9 cellular contexts compared by ENCODE assay signal in the genomic region with DNA sequence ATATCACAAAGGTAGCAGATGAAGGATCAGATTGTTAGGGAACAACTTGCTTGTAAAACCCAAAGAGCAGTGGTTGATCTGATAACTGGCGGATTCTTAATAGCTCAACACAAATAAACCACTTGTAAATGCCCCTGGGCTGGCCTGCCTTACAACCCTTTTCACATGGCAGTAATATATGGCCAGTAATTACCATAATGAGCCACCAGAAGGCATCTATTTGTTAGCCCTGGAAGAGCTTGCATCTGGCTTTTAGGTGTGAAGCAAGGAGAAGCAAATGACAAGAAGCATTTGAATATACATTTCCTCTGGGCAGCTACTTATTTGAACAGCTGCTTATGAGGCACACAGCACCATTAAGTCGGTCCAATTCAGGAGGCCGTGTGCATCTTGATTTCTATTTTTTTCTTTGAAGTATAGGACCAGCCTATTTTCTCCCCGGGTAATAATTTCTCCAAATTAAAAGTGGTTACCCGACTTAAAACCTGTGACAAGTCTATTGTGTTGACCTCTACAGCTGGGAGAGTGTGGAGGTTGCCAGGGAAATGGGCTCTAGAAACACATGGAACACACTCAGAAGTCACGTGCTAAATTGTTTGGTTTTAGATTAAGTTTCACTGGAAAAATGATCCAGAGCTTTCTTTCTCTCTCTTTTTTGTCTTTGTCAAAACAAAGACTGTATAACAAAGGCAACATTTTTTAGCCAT.
A peak's percentile ranks its signal among the peaks of the same experiment; 100 is the strongest.
DNase-seq lines count a peak whose midpoint lies in the region; ATAC-seq and TF ChIP-seq lines count a peak whose summit lies in the region.
"Had no signal": no experiment of that assay in that cellular context is flagged by ENCODE, and none has a peak within 500 bp of the region (broad histone marks: within the 10 kb centered on the region; RNA-seq: fewer than 3 reads in every experiment).

No MANE protein-coding gene starts in this region.

- peak; percentile 18 for TF ChIP-seq CTCF in liver (IDR thresholded peaks at IDR 0.05; ENCODE audit: low read depth, low read length, missing input control)
- no peak for TF ChIP-seq CTCF in natural killer cell (IDR thresholded peaks at IDR 0.05)

- no peaks in the 10 kb centered on the region for H3K9me3 ChIP-seq in liver (ENCODE audit: control insufficient read depth in 4 of 4, low read length in 3 of 4)

- DNase-seq in ELF-1 (ENCODE audit: low read depth, low spot score) (peak; percentile 91), NCI-H1436 (lab: John Stamatoyannopoulos, UW) (peak; percentile 96), SHP77 (lab: John Stamatoyannopoulos, UW) (peak; percentile 78 to 86), natural killer cell (no peak)
- DNase-seq in activated T-cell treated with anti-CD3 and anti-CD28 coated beads, Interleukin-2, amount 50 U/mL, for 24 hours = no peak
- DNase-seq: stimulated activated CD4-positive, alpha-beta T cell treated with anti-CD3 and anti-CD28 coated beads, Interleukin-15, amount 100 ng/mL, for 24 hours had no signal

- 57% methylated on average over 6 of the region's 6 CpGs for WGBS in liver

- no peak overlapping the region for H3K9ac ChIP-seq in liver (ENCODE audit: low read depth in 1 of 2, low read length in 2 of 2)

- H3K36me3 Mint-ChIP-seq in natural killer cell = no peaks in the 10 kb centered on the region
- no peaks in the 10 kb centered on the region for H3K36me3 Mint-ChIP-seq in activated T-cell treated with anti-CD3 and anti-CD28 coated beads, Interleukin-2, amount 50 U/mL, for 24 hours (ENCODE audit: low read depth)

- H3K36me3 ChIP-seq in liver (ENCODE audit: control insufficient read depth in 4 of 4, insufficient read depth in 3 of 4, low read depth in 1 of 4, low read length in 3 of 4) = no peaks in the 10 kb centered on the region

- peak; percentile 3 to 56 for TF ChIP-seq RAD21 in liver (IDR thresholded peaks at IDR 0.05)

- H3K4me3 Mint-ChIP-seq in natural killer cell = no peak overlapping the region
- H3K4me3 Mint-ChIP-seq in activated T-cell treated with anti-CD3 and anti-CD28 coated beads, Interleukin-2, amount 50 U/mL, for 24 hours = no peak overlapping the region

- H3K4me1 Mint-ChIP-seq in natural killer cell = no peaks in the 10 kb centered on the region
- no peaks in the 10 kb centered on the region for H3K4me1 Mint-ChIP-seq in activated T-cell treated with anti-CD3 and anti-CD28 coated beads, Interleukin-2, amount 50 U/mL, for 24 hours (ENCODE audit: low read depth)

- H3K27me3 ChIP-seq in liver (ENCODE audit: control insufficient read depth in 4 of 4, insufficient read depth in 4 of 4, low read length in 3 of 4) = no peaks in the 10 kb centered on the region

- intact Hi-C loops in natural killer cell (cut with micrococcal nuclease) = loop anchor here (5.0 kb wide), 1 partner anchor 431 kb away; no protein-coding TSS in a partner anchor

- ATAC-seq in natural killer cell = no peak
- ATAC-seq in GM18873 (IDR thresholded peaks at IDR 0.05; ENCODE audit: low FRiP score, unreplicated experiment) = no peak
- no peak for ATAC-seq in GM18868 (IDR thresholded peaks at IDR 0.05; ENCODE audit: unreplicated experiment)

- no peaks in the 10 kb centered on the region for H3K9me3 Mint-ChIP-seq in natural killer cell
- H3K9me3 Mint-ChIP-seq in activated T-cell treated with anti-CD3 and anti-CD28 coated beads, Interleukin-2, amount 50 U/mL, for 24 hours = no peaks in the 10 kb centered on the region

- H3K4me1 ChIP-seq in liver (ENCODE audit: control insufficient read depth in 4 of 4, insufficient read depth in 4 of 4, low read length in 3 of 4) = peaks cover 0 to 18% (median 5%) of the 10 kb centered on the region in 4 donors

- H3K27ac Mint-ChIP-seq in natural killer cell = no peak overlapping the region
- no peak overlapping the region for H3K27ac Mint-ChIP-seq in activated T-cell treated with anti-CD3 and anti-CD28 coated beads, Interleukin-2, amount 50 U/mL, for 24 hours

- H3K27me3 Mint-ChIP-seq in natural killer cell (ENCODE audit: low read depth in 2 of 2) = peaks cover 16 to 36% of the 10 kb centered on the region in 2 donors
- H3K27me3 Mint-ChIP-seq in activated T-cell treated with anti-CD3 and anti-CD28 coated beads, Interleukin-2, amount 50 U/mL, for 24 hours = peaks cover 11% of the 10 kb centered on the region

- H3K27ac ChIP-seq in liver (ENCODE audit: low read depth in 1 of 2, low read length in 2 of 2) = no peak overlapping the region

- no peak overlapping the region for H3K4me3 ChIP-seq in liver (ENCODE audit: low read depth in 1 of 3, low read length in 3 of 3)

TF ChIP-seq in liver, 16 proteins besides CTCF, POLR2A, EP300 and RAD21:
- peak in 1 of 2 donors; percentile 12 for TF ChIP-seq HNF4A (conservative IDR thresholded peaks at IDR 0.05)
- TF ChIP-seq, protein P1, sequence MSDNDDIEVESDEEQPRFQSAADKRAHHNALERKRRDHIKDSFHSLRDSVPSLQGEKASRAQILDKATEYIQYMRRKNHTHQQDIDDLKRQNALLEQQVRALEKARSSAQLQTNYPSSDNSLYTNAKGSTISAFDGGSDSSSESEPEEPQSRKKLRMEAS (IDR thresholded peaks at IDR 0.05) = peak; percentile 80
- TF ChIP-seq SP1 (IDR thresholded peaks at IDR 0.05) = no peak
TF ChIP-seq in liver: peak in this region for 2.

Comparison
In these comparisons a context has a peak if more than half of its experiments do, and no peak if none do; other contexts are left out.
1. DNase-seq: peak in ELF-1 (single experiment), NCI-H1436 (single experiment) and SHP77 (2 of 2); none in natural killer cell (single experiment) and activated T-cell treated with anti-CD3 and anti-CD28 coated beads, Interleukin-2, amount 50 U/mL, for 24 hours (single experiment).